13 cellular contexts compared by ENCODE assay signal in the genomic region with DNA sequence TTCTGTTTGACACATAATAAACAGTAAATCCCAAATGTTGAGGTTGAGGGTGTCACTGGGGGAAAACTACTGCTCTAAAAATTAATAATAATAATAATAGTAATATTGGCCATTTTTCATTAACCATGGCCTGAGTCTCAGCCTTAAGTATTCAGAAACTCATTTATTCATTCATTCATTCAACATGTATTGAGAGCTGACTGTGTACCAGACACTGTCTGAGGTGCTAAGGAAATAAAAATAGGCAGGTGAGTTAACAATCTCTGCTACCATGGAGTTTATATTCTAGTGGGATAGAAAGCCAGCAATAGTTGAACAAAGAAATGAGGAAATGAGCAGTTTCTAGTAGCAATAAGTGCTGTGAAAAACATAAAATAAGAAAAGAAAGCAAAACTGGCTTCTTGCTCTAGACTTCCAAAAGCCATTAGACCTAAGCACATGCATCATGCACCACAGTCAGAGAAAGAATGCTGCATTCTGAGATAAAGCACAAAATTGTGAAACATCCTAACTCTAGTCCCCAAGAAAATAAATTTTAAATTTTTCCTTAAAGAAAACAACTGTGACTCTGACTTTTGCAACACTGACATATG.
A peak's percentile ranks its signal among the peaks of the same experiment; 100 is the strongest.
DNase-seq lines count a peak whose midpoint lies in the region; ATAC-seq and TF ChIP-seq lines count a peak whose summit lies in the region.
"Had no signal": no experiment of that assay in that cellular context is flagged by ENCODE, and none has a peak within 500 bp of the region (broad histone marks: within the 10 kb centered on the region; RNA-seq: fewer than 3 reads in every experiment).

No MANE protein-coding gene starts in this region.

- TF ChIP-seq CTCF in gastroesophageal sphincter (IDR thresholded peaks at IDR 0.05) = no peak

- DNase-seq in amniotic epithelial cell (ENCODE audit: low read depth) (peak; percentile 93), DMS79 treated with DMSO at 0.1 percent for 48 hours (lab: John Stamatoyannopoulos, UW) (no peak), C1 segment of cervical spinal cord (lab: John Stamatoyannopoulos, UW) (no peak), NCI-H1436 treated with DMSO at 0.1 percent for 48 hours (lab: John Stamatoyannopoulos, UW) (no peak)
- DNase-seq: aorta; CD4-positive, CD25-positive, alpha-beta regulatory T cell; NCI-H345 had no signal

- no peak for TF ChIP-seq EP300 in gastroesophageal sphincter (IDR thresholded peaks at IDR 0.05)

- no peak for TF ChIP-seq POLR2A in gastroesophageal sphincter (IDR thresholded peaks at IDR 0.05)

- no peaks in the 10 kb centered on the region for H3K9me3 ChIP-seq in gastroesophageal sphincter

- no peaks in the 10 kb centered on the region for H3K36me3 ChIP-seq in gastroesophageal sphincter

- no peaks in the 10 kb centered on the region for H3K27me3 ChIP-seq in gastroesophageal sphincter

- no peaks in the 10 kb centered on the region for H3K4me1 ChIP-seq in gastroesophageal sphincter

- no peak overlapping the region for H3K27ac ChIP-seq in gastroesophageal sphincter
- H3K27ac ChIP-seq: SK-N-MC had no signal

- ATAC-seq in GM18861 (IDR thresholded peaks at IDR 0.05; ENCODE audit: unreplicated experiment) (peak; percentile 99), GM21526 (IDR thresholded peaks at IDR 0.05; ENCODE audit: low FRiP score, unreplicated experiment) (peak; percentile 99), HG03095 (IDR thresholded peaks at IDR 0.05; ENCODE audit: unreplicated experiment) (peak; percentile 99), gastroesophageal sphincter (no peak)
- ATAC-seq: stimulated activated effector memory CD8-positive, alpha-beta T cell treated with anti-CD3 and anti-CD28 coated beads, Interleukin-12 subunit alpha, Interleukin-12 subunit beta, amount 100 ng/mL, for 72 hours had no signal

- no peak overlapping the region for H3K4me3 ChIP-seq in gastroesophageal sphincter
- H3K4me3 ChIP-seq: SK-N-MC had no signal
